Comparison of ENCODE assay signal across 8 cellular contexts in genomic region chr6:130625825-130626500, GRCh38.
DNase-seq lines count a peak whose midpoint lies in the region; ATAC-seq and TF ChIP-seq lines count a peak whose summit lies in the region.

No MANE protein-coding gene starts in this region.

- H3K9me3 Mint-ChIP-seq in Caco-2 (ENCODE audit: unreplicated experiment): no peaks in the 10 kb centered on the region

- no peaks in the 10 kb centered on the region for H3K27me3 ChIP-seq in Caco-2 (replicated peaks; ENCODE audit: control insufficient read depth, insufficient read depth, low read length)

- H3K9me3 ChIP-seq in Caco-2: no peaks in the 10 kb centered on the region

- BruUV-seq in Caco-2 (replicated peaks; lab: Mats Ljungman, UMichigan): no TSS peak

- ATAC-seq in GM18502 (IDR thresholded peaks at IDR 0.05; ENCODE audit: poor library complexity, unreplicated experiment) (peak; percentile 90), GM21717 (IDR thresholded peaks at IDR 0.05; ENCODE audit: unreplicated experiment) (peak; percentile 85)

- intact Hi-C loops in Caco-2 (cut with micrococcal nuclease; ENCODE audit: unreplicated experiment): no loop called here

- POLR2A ChIA-PET in Caco-2 (lab: Charles Lee): no interaction called here

- no peak for TF ChIP-seq CTCF in Caco-2 (IDR thresholded peaks at IDR 0.05; ENCODE audit: insufficient read depth in 1 of 2, low read depth in 1 of 2, low read length in 1 of 2, severe bottlenecking in 1 of 2, unreplicated experiment in 1 of 2)

- no peaks in the 10 kb centered on the region for H3K36me3 ChIP-seq in Caco-2 (ENCODE audit: control insufficient read depth, insufficient read depth, low read length)

- H3K4me1 ChIP-seq in Caco-2: no peaks in the 10 kb centered on the region

- H3K4me1 Mint-ChIP-seq in Caco-2 (ENCODE audit: low read depth, unreplicated experiment): no peaks in the 10 kb centered on the region

- H3K4me3 ChIP-seq in Caco-2 (ENCODE audit: low read depth, low read length): no peak overlapping the region

- CTCF ChIA-PET in Caco-2 (lab: Charles Lee): no interaction called here

- DNase-seq in HT1080 (ENCODE audit: low read depth) (peak; percentile 79), fibroblast of the conjunctiva (ENCODE audit: low read depth) (peak; percentile 44), Caco-2 (no peak), NCI-H82 treated with DMSO at 0.1 percent for 48 hours (lab: John Stamatoyannopoulos, UW; ENCODE audit: unreplicated experiment) (no peak), putamen (ENCODE audit: low spot score) (no peak), NK-92 (lab: John Stamatoyannopoulos, UW; ENCODE audit: unreplicated experiment) (no peak)

- H3K36me3 Mint-ChIP-seq in Caco-2 (ENCODE audit: insufficient read depth, unreplicated experiment): no peaks in the 10 kb centered on the region

- no peak overlapping the region for H3K27ac Mint-ChIP-seq in Caco-2 (ENCODE audit: unreplicated experiment)

- no peaks in the 10 kb centered on the region for H3K27me3 Mint-ChIP-seq in Caco-2 (ENCODE audit: insufficient read depth, unreplicated experiment)

- H3K4me3 Mint-ChIP-seq in Caco-2 (ENCODE audit: unreplicated experiment): no peak overlapping the region

Comparison
In these comparisons a context has a peak if more than half of its experiments do, and no peak if none do; other contexts are left out.
1. DNase-seq: peak in HT1080 (single experiment) and fibroblast of the conjunctiva (single experiment); none in Caco-2 (0 of 2), NCI-H82 treated with DMSO at 0.1 percent for 48 hours (single experiment), putamen (single experiment) and NK-92 (single experiment).